Comparison of ENCODE assay signal across 23 cellular contexts in genomic region chr10:124500767-124501166, GRCh38. TPM values are rescaled to one million over a fixed set of nuclear protein-coding genes. Genes with fewer than 3 reads are reported as not detected.
"Had no signal": no experiment of that assay in that cellular context is flagged by ENCODE, and none has a peak within 500 bp of the region (broad histone marks: within the 10 kb centered on the region; RNA-seq: fewer than 3 reads in every experiment).

No MANE protein-coding gene starts in this region.

- H3K27ac Mint-ChIP-seq: activated CD8-positive, alpha-beta T cell treated with anti-CD3 and anti-CD28 coated beads for 36 hours; naive thymus-derived CD8-positive, alpha-beta T cell; neural progenitor cell; progenitor cell of endocrine pancreas; WTC11 had no signal

- H3K4me2 ChIP-seq: neural progenitor cell had no signal

- H2AFZ ChIP-seq: neural progenitor cell had no signal

- H3K27me3 Mint-ChIP-seq: activated CD8-positive, alpha-beta T cell treated with anti-CD3 and anti-CD28 coated beads for 36 hours; naive thymus-derived CD8-positive, alpha-beta T cell; progenitor cell of endocrine pancreas had no signal

- H3K27me3 ChIP-seq: esophagus squamous epithelium, gastroesophageal sphincter, neural progenitor cell, upper lobe of left lung had no signal

- H3K4me3 ChIP-seq: coronary artery, esophagus squamous epithelium, gastroesophageal sphincter, left ventricle myocardium inferior, neural progenitor cell, upper lobe of left lung had no signal

- H3K4me3 Mint-ChIP-seq: activated CD8-positive, alpha-beta T cell treated with anti-CD3 and anti-CD28 coated beads for 36 hours; naive thymus-derived CD8-positive, alpha-beta T cell; neural progenitor cell; WTC11 had no signal

- H3K4me1 Mint-ChIP-seq: naive thymus-derived CD8-positive, alpha-beta T cell had no signal

- H3K9me3 ChIP-seq: esophagus squamous epithelium, upper lobe of left lung had no signal

- ATAC-seq: activated CD8-positive, alpha-beta T cell treated with anti-CD3 and anti-CD28 coated beads for 36 hours; gastroesophageal sphincter; naive thymus-derived CD8-positive, alpha-beta T cell; WTC11 had no signal

- DNase-seq: activated CD4-positive, alpha-beta T cell treated with anti-CD3 and anti-CD28 coated beads for 4 hours; activated CD8-positive, alpha-beta T cell treated with anti-CD3 and anti-CD28 coated beads for 36 hours; activated T-cell treated with anti-CD3 and anti-CD28 coated beads, Interleukin-2, amount 50 U/mL, for 1 hour; amygdala; cerebellar nuclear complex; esophagus squamous epithelium; hypothalamus; left ventricle myocardium inferior; naive thymus-derived CD8-positive, alpha-beta T cell; retina; stimulated activated CD4-positive, alpha-beta T cell treated with anti-CD3 and anti-CD28 coated beads, Interleukin-2, amount 100 ng/mL, for 48 hours; stimulated activated naive CD4-positive, alpha-beta T cell treated with Interleukin-2 at 50 U/mL for 16 hours; T-helper 9 cell; upper lobe of left lung had no signal

- H3K27ac ChIP-seq: coronary artery, esophagus squamous epithelium, gastroesophageal sphincter, left ventricle myocardium inferior, neural progenitor cell, upper lobe of left lung had no signal

- H3K9ac ChIP-seq: neural progenitor cell had no signal

- H3K4me1 ChIP-seq: gastroesophageal sphincter, left ventricle myocardium inferior, upper lobe of left lung had no signal

RNA-seq across cellular contexts. Expression of gene NKX1-2, which starts 50.9 kb away (rescaled TPM):
- total RNA-seq: activated CD8-positive, alpha-beta T cell treated with anti-CD3 and anti-CD28 coated beads for 36 hours; left ventricle myocardium inferior; lung microvascular endothelial cell; naive thymus-derived CD8-positive, alpha-beta T cell; osteoblast; progenitor cell of endocrine pancreas; subcutaneous adipose tissue; T-helper 1 cell treated with Interleukin-12 subunit alpha and Interleukin-12 subunit beta and Interleukin-4 antibody, amounts not matched to agents 30 ng/mL and 1 ng/mL, for 36 hours had no signal
- polyA plus RNA-seq: naive thymus-derived CD8-positive, alpha-beta T cell had no signal
